ENCODE assay signal across 8 cellular contexts in the genomic region with DNA sequence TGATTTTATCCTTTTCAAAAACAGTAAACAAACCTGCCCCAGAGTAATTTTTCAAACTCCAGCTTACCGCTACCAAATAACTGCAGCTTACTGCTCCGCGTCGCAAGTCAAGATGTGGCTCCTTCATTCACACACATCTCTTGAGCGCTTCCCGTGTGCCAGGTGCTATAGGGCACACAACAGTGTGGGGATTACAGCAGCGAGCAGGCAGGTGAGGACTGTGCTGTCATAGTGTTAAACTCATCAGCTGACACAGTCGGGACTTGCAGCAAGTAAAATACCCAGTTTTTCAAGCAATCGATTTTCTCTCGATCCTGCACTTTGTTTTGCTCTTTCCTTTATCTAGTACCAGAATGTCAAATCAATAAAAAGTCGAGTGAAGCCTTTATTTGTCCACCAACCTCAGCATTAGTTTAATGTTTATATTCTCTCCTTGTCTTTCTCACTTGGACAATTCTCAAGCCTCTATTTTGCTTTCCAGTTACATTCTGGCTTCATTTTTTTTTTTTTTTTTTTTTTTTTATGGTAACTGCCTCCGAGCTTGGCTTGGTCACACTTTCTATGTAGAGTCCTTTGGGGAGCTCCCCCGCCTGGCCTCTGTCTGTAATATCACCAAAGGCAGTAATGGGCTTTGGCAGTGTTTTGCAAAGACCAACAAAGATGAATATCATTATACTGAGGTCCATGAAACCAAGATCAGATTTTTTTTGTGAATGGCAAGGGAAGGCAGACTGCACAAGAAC. TPM values are rescaled to one million over a fixed set of nuclear protein-coding genes. Genes with fewer than 3 reads are reported as not detected.
DNase-seq lines count a peak whose midpoint lies in the region; ATAC-seq, FAIRE-seq and TF ChIP-seq lines count a peak whose summit lies in the region.

No MANE protein-coding gene starts in this region.

- CTCF ChIA-PET in K562 (lab: Yijun Ruan, JAX; ENCODE audit: low intra/inter-chr PET ratio), result interaction anchor here (0.6 kb wide), 1 partner anchor 1994 kb away, joined by 3 read pairs; a partner anchor contains a TSS

- H3K27ac ChIP-seq in DND-41 (ENCODE audit: low read length), result no peak overlapping the region
- no peak overlapping the region for H3K27ac ChIP-seq in K562 (ENCODE audit: extremely low read depth, low read depth, low read length)
- no peak overlapping the region for H3K27ac ChIP-seq in vagina

- BruUV-seq in K562 (replicated peaks; lab: Mats Ljungman, UMichigan), result no TSS peak

- intact Hi-C loops in K562 (cut with micrococcal nuclease), result loop anchor here (2.0 kb wide), 1 partner anchor 331 kb away; no protein-coding TSS in a partner anchor
- intact Hi-C loops in vagina (cut with DNase I), result no loop called here

- no peaks in the 10 kb centered on the region for H3K9me1 ChIP-seq in K562 (ENCODE audit: control insufficient read depth, insufficient read depth, low read length)

- H2AFZ ChIP-seq in DND-41 (ENCODE audit: low read depth, low read length) (no peak overlapping the region), K562 (ENCODE audit: low read depth, low read length) (peak overlapping the region; percentile 95)

- TF ChIP-seq CTCF in DND-41 (IDR thresholded peaks at IDR 0.05; ENCODE audit: borderline replicate concordance, extremely low read depth, low read length, poor library complexity, severe bottlenecking), result peak; percentile 38
- peak; percentile 52; a peak in 5 of 6 replicates for TF ChIP-seq CTCF in K562 (IDR thresholded peaks at IDR 0.05 in 2 of 3, conservative IDR thresholded peaks at IDR 0.05 in 1 of 3; ENCODE audit: insufficient read depth in 2 of 3, low read depth in 1 of 3, low read length in 3 of 3)
- TF ChIP-seq CTCF in vagina (IDR thresholded peaks at IDR 0.05), result no peak

- 21% methylated on average over 12 of the region's 13 CpGs for WGBS in K562 (ENCODE audit: insufficient coverage, low coverage, missing lambda C conversion rate)

- H3K9me3 ChIP-seq in DND-41 (ENCODE audit: insufficient read depth, low read length, severe bottlenecking) (no peaks in the 10 kb centered on the region), K562 (replicated peaks; ENCODE audit: control insufficient read depth, insufficient read depth, low read depth, low read length) (no peaks in the 10 kb centered on the region), vagina (no peaks in the 10 kb centered on the region)

- H3K79me2 ChIP-seq in DND-41 (ENCODE audit: insufficient read depth, low read length), result no peaks in the 10 kb centered on the region
- no peaks in the 10 kb centered on the region for H3K79me2 ChIP-seq in K562 (ENCODE audit: control insufficient read depth, insufficient read depth, low read length)

- no peaks in the 10 kb centered on the region for H4K20me1 ChIP-seq in DND-41 (ENCODE audit: insufficient read depth, low read length)
- no peaks in the 10 kb centered on the region for H4K20me1 ChIP-seq in K562 (replicated peaks; ENCODE audit: control insufficient read depth, insufficient read depth, low read length)

- POLR2A ChIA-PET in K562 (lab: Yijun Ruan, JAX), result interaction anchor here (0.6 to 0.9 kb wide), 3 partner anchors 8 to 1025 kb away, joined by 3 read pairs; no protein-coding TSS in a partner anchor

- no peak for TF ChIP-seq EP300 in K562 (IDR thresholded peaks at IDR 0.05; ENCODE audit: low read length)

- TF ChIP-seq RAD21 in K562 (CRISPR knock-in tag; conservative IDR thresholded peaks at IDR 0.05 in 1 of 2, IDR thresholded peaks at IDR 0.05 in 1 of 2), result no peak

- H3K36me3 ChIP-seq in DND-41 (ENCODE audit: insufficient read depth, low read length), result no peaks in the 10 kb centered on the region
- H3K36me3 ChIP-seq in K562 (ENCODE audit: control insufficient read depth, insufficient read depth, low read length), result no peaks in the 10 kb centered on the region
- H3K36me3 ChIP-seq in vagina, result no peaks in the 10 kb centered on the region

- TF ChIP-seq POLR2A in K562 (conservative IDR thresholded peaks at IDR 0.05) (no peak), vagina (IDR thresholded peaks at IDR 0.05) (no peak)

- H3K4me1 ChIP-seq in DND-41 (ENCODE audit: insufficient read depth, low read length) (no peaks in the 10 kb centered on the region), K562 (replicated peaks in 1 of 2; ENCODE audit: control insufficient read depth in 2 of 2, insufficient read depth in 2 of 2, low read length in 2 of 2) (no peaks in the 10 kb centered on the region), vagina (no peaks in the 10 kb centered on the region)

- ATAC-seq in DND-41 (ENCODE audit: insufficient read depth, low read depth) (0 out of 3 replicates have a peak, but pooled peaks have one; percentile 47), GM19395 (IDR thresholded peaks at IDR 0.05; ENCODE audit: unreplicated experiment) (peak; percentile 78), HG03469 (IDR thresholded peaks at IDR 0.05; ENCODE audit: unreplicated experiment) (peak; percentile 85), K562 (peak; percentile 97)

- H3K27me3 ChIP-seq in DND-41 (ENCODE audit: insufficient read depth, low read length, poor library complexity) (peaks cover 7% of the 10 kb centered on the region), K562 (ENCODE audit: control insufficient read depth in 2 of 2, insufficient read depth in 2 of 2, low read length in 2 of 2) (no peaks in the 10 kb centered on the region), vagina (no peaks in the 10 kb centered on the region)

- H3K4me3 ChIP-seq in DND-41 (ENCODE audit: low read depth in 1 of 2, low read length in 2 of 2), result no peak overlapping the region
- H3K4me3 ChIP-seq in K562, result peak overlapping the region; percentile 11; the same call in 1 of the 2 replicates
- no peak overlapping the region for H3K4me3 ChIP-seq in vagina

- DNase-seq in DND-41 (peak; percentile 21), NCI-H82 (lab: John Stamatoyannopoulos, UW) (peak; percentile 74), K562 (ENCODE audit: extremely low read depth in 1 of 4, low spot score in 3 of 4) (peak; percentile 36 to 66 (median 50)), iPS-NIHi11 (ENCODE audit: low spot score) (peak; percentile 86), vagina (ENCODE audit: extremely low spot score in 2 of 2) (no peak)
- peak; percentile 2 to 7 (median 3) for DNase-seq in stimulated activated CD4-positive, alpha-beta T cell treated with anti-CD3 and anti-CD28 coated beads, Interleukin-12 subunit alpha, Interleukin-12 subunit beta, amount 100 ng/mL, for 48 hours (ENCODE audit: low read depth in 2 of 3, low spot score in 1 of 3)

- H3K9ac ChIP-seq in DND-41 (ENCODE audit: low read depth, low read length) (no peak overlapping the region), K562 (ENCODE audit: insufficient read depth in 1 of 2, low read depth in 2 of 2, low read length in 2 of 2) (peak overlapping the region in 1 of 2 experiments; percentile 45; a peak in 1 of 4 replicates)

- FAIRE-seq in K562 (lab: Jason Lieb, UNC), result peak; percentile 84

- H3K4me2 ChIP-seq in DND-41 (ENCODE audit: insufficient read depth, low read length) (no peak overlapping the region), K562 (ENCODE audit: insufficient read depth, low read length) (peak overlapping the region; percentile 80)

- in situ Hi-C loops in K562 (cut with MboI), result no loop called here

TF ChIP-seq in K562, 482 proteins besides CTCF, POLR2A, EP300 and RAD21:
- TF ChIP-seq SRF (CRISPR knock-in tag; IDR thresholded peaks at IDR 0.05), result no peak
- TF ChIP-seq SMC3 (conservative IDR thresholded peaks at IDR 0.05; ENCODE audit: insufficient read depth, low read depth, low read length), result 0 out of 2 replicates have a peak, but pooled peaks have one; percentile 17
- TF ChIP-seq ZNF384 (IDR thresholded peaks at IDR 0.05; ENCODE audit: low read depth, low read length), result peak; percentile 88
TF ChIP-seq in K562: peak in this region for 2.

RNA-seq across cellular contexts. Expression of a gene that starts 8.3 kb away (rescaled TPM):
- not detected in 2 replicates for total RNA-seq in K562 (2011; cell fraction: chromatin; rRNA removed; ENCODE audit: low replicate concordance)
- 0.39 TPM in 1 of 2 replicates, not detected in the other for total RNA-seq in K562 (2011; cell fraction: nucleolus; rRNA removed)
- 1.3 TPM in 1 of 2 replicates, not detected in the other for total RNA-seq in K562 (2011; cell fraction: nucleoplasm; rRNA removed)
- total RNA-seq in K562 (2014; rRNA removed), result not detected in 2 replicates
- not detected in 2 replicates for total RNA-seq in K562 (2014; rRNA removed; fragmentation: Illumina TruSeq; extraction: Trizol)
- not detected in 2 replicates for total RNA-seq in K562 (2015; rRNA removed; fragmentation: Illumina TruSeq; extraction: Trizol)
- total RNA-seq in K562 (2021), result not detected in 2 replicates
- polyA plus RNA-seq in K562 (2011; rRNA removed), result not detected in 2 replicates
- polyA plus RNA-seq in K562 (2011; cell fraction: cytosol; rRNA removed), result not detected in 2 replicates
- not detected in 2 replicates for polyA plus RNA-seq in K562 (2011; cell fraction: nucleus; rRNA removed)
- polyA plus RNA-seq in K562 (2012), result not detected in 2 replicates
- not detected in 2 replicates for polyA plus RNA-seq in K562 (2014; fragmentation: Illumina TruSeq; extraction: Trizol)
- polyA plus RNA-seq in K562 (2014; fragmentation: Nextera tagmentation; extraction: Ambion mirVana), result not detected
- polyA plus RNA-seq in K562 (2014; rRNA removed), result not detected in 2 replicates
- polyA minus RNA-seq in K562 (2011; rRNA and poly(A)+ RNA removed), result not detected in 2 replicates
- polyA minus RNA-seq in K562 (2011; cell fraction: cytosol; rRNA and poly(A)+ RNA removed), result not detected in 2 replicates
- polyA minus RNA-seq in K562 (2011; cell fraction: nucleus; rRNA and poly(A)+ RNA removed), result not detected in 2 replicates
- 5.9 TPM for total RNA-seq in vagina

RNA-seq across cellular contexts. Expression of a gene that starts 42.4 kb away (rescaled TPM):
- 74.2 and 192 TPM in 2 replicates for total RNA-seq in K562 (2011; cell fraction: chromatin; rRNA removed; ENCODE audit: low replicate concordance)
- total RNA-seq in K562 (2011; cell fraction: nucleolus; rRNA removed), result 80.8 and 84.5 TPM in 2 replicates
- 128 and 217 TPM in 2 replicates for total RNA-seq in K562 (2011; cell fraction: nucleoplasm; rRNA removed)
- 66.6 and 101 TPM in 2 replicates for total RNA-seq in K562 (2014; rRNA removed)
- total RNA-seq in K562 (2014; rRNA removed; fragmentation: Illumina TruSeq; extraction: Trizol), result 154 and 168 TPM in 2 replicates
- 124 and 133 TPM in 2 replicates for total RNA-seq in K562 (2015; rRNA removed; fragmentation: Illumina TruSeq; extraction: Trizol)
- 196 and 217 TPM in 2 replicates for total RNA-seq in K562 (2021)
- 94.9 and 119 TPM in 2 replicates for polyA plus RNA-seq in K562 (2011; rRNA removed)
- 20.7 and 41.3 TPM in 2 replicates for polyA plus RNA-seq in K562 (2011; cell fraction: cytosol; rRNA removed)
- polyA plus RNA-seq in K562 (2011; cell fraction: nucleus; rRNA removed), result 59.0 and 73.2 TPM in 2 replicates
- 85.5 and 87.4 TPM in 2 replicates for polyA plus RNA-seq in K562 (2012)
- 71.2 and 85.4 TPM in 2 replicates for polyA plus RNA-seq in K562 (2014; fragmentation: Illumina TruSeq; extraction: Trizol)
- polyA plus RNA-seq in K562 (2014; fragmentation: Nextera tagmentation; extraction: Ambion mirVana), result 10 to 100 TPM; 71.4 to 80.2 TPM
- polyA plus RNA-seq in K562 (2014; rRNA removed), result 64.6 and 73.9 TPM in 2 replicates
- polyA minus RNA-seq in K562 (2011; rRNA and poly(A)+ RNA removed), result 81.1 and 93.9 TPM in 2 replicates
- polyA minus RNA-seq in K562 (2011; cell fraction: cytosol; rRNA and poly(A)+ RNA removed), result 39.5 and 49.4 TPM in 2 replicates
- polyA minus RNA-seq in K562 (2011; cell fraction: nucleus; rRNA and poly(A)+ RNA removed), result 87.2 and 126 TPM in 2 replicates
- total RNA-seq in vagina, result 60.2 TPM

Comparison
In these comparisons a context has a peak if more than half of its experiments do, and no peak if none do; other contexts are left out.
1. ATAC-seq: peak in every context shown above with its lines; median percentile 97 in K562; 85 in HG03469; 78 in GM19395; 47 in DND-41.
2. DNase-seq: peak in DND-41 (single experiment), NCI-H82 (single experiment), K562 (4 of 4), iPS-NIHi11 (single experiment) and stimulated activated CD4-positive, alpha-beta T cell treated with anti-CD3 and anti-CD28 coated beads, Interleukin-12 subunit alpha, Interleukin-12 subunit beta, amount 100 ng/mL, for 48 hours (3 of 3); none in vagina (0 of 2).
3. CTCF ChIP-seq: peak in DND-41 (single experiment) and K562 (3 of 3); none in vagina (0 of 3).